In the genomic region with DNA sequence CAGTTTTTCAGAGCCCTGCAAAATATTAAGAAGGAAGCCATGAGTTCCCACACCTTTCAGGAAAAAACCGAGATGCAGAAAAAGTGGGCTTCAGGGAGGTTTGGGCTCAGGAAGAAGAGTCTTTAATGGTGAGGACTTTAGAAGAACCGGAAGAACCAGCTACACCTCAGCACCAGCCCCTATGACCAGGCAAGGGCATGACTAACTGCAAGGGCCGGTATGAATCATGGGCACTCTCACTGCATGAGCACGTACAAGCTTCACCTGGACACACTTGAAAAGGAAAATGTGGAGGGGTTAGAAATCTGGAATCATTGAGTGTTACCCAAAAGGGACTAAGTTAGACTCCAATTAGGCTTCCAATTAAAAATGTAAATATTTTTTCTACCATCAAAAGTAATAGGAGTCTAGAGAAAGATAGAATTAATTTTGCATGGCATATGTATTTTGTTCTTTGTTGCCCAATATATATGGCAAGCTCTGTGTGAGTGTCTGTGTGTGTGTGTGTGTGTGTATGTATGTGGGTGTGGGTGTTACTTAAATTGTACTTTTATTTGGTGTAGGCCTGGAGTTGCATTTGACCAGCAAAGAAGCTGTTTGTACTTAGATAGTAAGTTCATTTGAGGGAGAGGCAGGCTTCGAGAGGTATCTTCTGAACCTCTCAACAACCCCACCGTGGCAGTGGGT, we compare ENCODE assay signal across 22 cellular contexts.
DNase-seq lines count a peak whose midpoint lies in the region; FAIRE-seq and TF ChIP-seq lines count a peak whose summit lies in the region.
"Had no signal": no experiment of that assay in that cellular context is flagged by ENCODE, and none has a peak within 500 bp of the region (broad histone marks: within the 10 kb centered on the region; RNA-seq: fewer than 3 reads in every experiment).

No MANE protein-coding gene starts in this region.

- H3K27me3 Mint-ChIP-seq in astrocyte (ENCODE audit: low read depth, unreplicated experiment): no peaks in the 10 kb centered on the region
- H3K27me3 Mint-ChIP-seq: activated naive CD8-positive, alpha-beta T cell treated with anti-CD3 and anti-CD28 coated beads for 36 hours; stimulated activated naive CD8-positive, alpha-beta T cell treated with anti-CD3 and anti-CD28 coated beads, Interleukin-15, Interleukin-2, amounts not matched to agents 100 ng/mL and 50 ng/mL, for 24 hours had no signal

- H4K20me1 ChIP-seq in astrocyte (ENCODE audit: insufficient read depth, low read length): no peaks in the 10 kb centered on the region

- H3K27ac ChIP-seq in astrocyte (ENCODE audit: low read depth, low read length): no peak overlapping the region
- H3K27ac ChIP-seq in stomach: no peak overlapping the region
- H3K27ac ChIP-seq: sigmoid colon, SJCRH30, upper lobe of right lung had no signal

- H3K4me3 ChIP-seq in astrocyte (ENCODE audit: insufficient read depth, low read depth, low read length) (no peak overlapping the region), stomach (no peak overlapping the region), foreskin fibroblast (ENCODE audit: low read depth in 1 of 2, low read length in 2 of 2) (no peak overlapping the region)
- H3K4me3 ChIP-seq: lung, sigmoid colon, SJCRH30, upper lobe of right lung had no signal

- peaks cover 5% of the 10 kb centered on the region for H3K9me3 Mint-ChIP-seq in astrocyte (ENCODE audit: unreplicated experiment)
- H3K9me3 Mint-ChIP-seq: activated naive CD8-positive, alpha-beta T cell treated with anti-CD3 and anti-CD28 coated beads for 36 hours; activated T-cell treated with anti-CD3 and anti-CD28 coated beads, Interleukin-2, amount 50 U/mL, for 72 hours; stimulated activated naive CD8-positive, alpha-beta T cell treated with anti-CD3 and anti-CD28 coated beads, Interleukin-15, Interleukin-2, amounts not matched to agents 100 ng/mL and 50 ng/mL, for 24 hours; T-helper 2 cell treated with Interferon-gamma antibody and Interleukin-4, amounts not matched to agents 5 μg/mL and 100 μg/mL, for 36 hours had no signal

- no peaks in the 10 kb centered on the region for H3K4me1 Mint-ChIP-seq in astrocyte (ENCODE audit: low read depth, unreplicated experiment)
- H3K4me1 Mint-ChIP-seq: activated naive CD8-positive, alpha-beta T cell treated with anti-CD3 and anti-CD28 coated beads for 36 hours; CD8-positive, alpha-beta memory T cell had no signal

- WGBS in stomach, 5 donors: 69 to 76% (median 74%) methylated on average over 6 of the region's 6 CpGs

- TF ChIP-seq CTCF in astrocyte (IDR thresholded peaks at IDR 0.05; ENCODE audit: insufficient read depth, low read depth, low read length) (no peak), stomach (IDR thresholded peaks at IDR 0.05) (no peak), foreskin fibroblast (IDR thresholded peaks at IDR 0.05; ENCODE audit: low read depth, low read length) (no peak)

- DNase-seq in Daoy (ENCODE audit: low read depth) (peak; percentile 67), LHCN-M2 (ENCODE audit: low read depth) (peak; percentile 7), astrocyte (ENCODE audit: low read depth) (peak; percentile 66), kidney tubule cell (ENCODE audit: low spot score) (peak; percentile 83), stomach (no peak), cortex of kidney (lab: John Stamatoyannopoulos, UW) (no peak), NCI-H774 (lab: John Stamatoyannopoulos, UW) (no peak), foreskin fibroblast (no peak)
- DNase-seq: activated CD4-positive, CD25-positive, alpha-beta regulatory T cell; activated naive CD8-positive, alpha-beta T cell treated with anti-CD3 and anti-CD28 coated beads for 36 hours; activated T-cell treated with anti-CD3 and anti-CD28 coated beads, Interleukin-2, amount 50 U/mL, for 72 hours; CD8-positive, alpha-beta memory T cell; dermis blood vessel endothelial cell; glutamatergic neuron; NCI-H1930; NCI-H446; sigmoid colon; SJCRH30; upper lobe of right lung had no signal

- H3K9me3 ChIP-seq in astrocyte (ENCODE audit: insufficient read depth, low read depth, low read length): no peaks in the 10 kb centered on the region
- peaks cover 0 to 6% (median 3%) of the 10 kb centered on the region in 4 donors for H3K9me3 ChIP-seq in stomach
- H3K9me3 ChIP-seq: sigmoid colon, SJCRH30, upper lobe of right lung had no signal

- no peak overlapping the region for H2AFZ ChIP-seq in astrocyte (ENCODE audit: low read depth, low read length)

- TF ChIP-seq POLR2A in stomach (IDR thresholded peaks at IDR 0.05): no peak

- H3K27me3 ChIP-seq in astrocyte (ENCODE audit: insufficient read depth, low read length) (no peaks in the 10 kb centered on the region), stomach (no peaks in the 10 kb centered on the region)
- H3K27me3 ChIP-seq: sigmoid colon, SJCRH30, upper lobe of right lung had no signal

- H3K4me1 ChIP-seq in astrocyte (ENCODE audit: insufficient read depth, low read length) (no peaks in the 10 kb centered on the region), stomach (peaks cover 0 to 9% (median 4%) of the 10 kb centered on the region in 4 donors)
- H3K4me1 ChIP-seq: upper lobe of right lung had no signal

- H3K36me3 ChIP-seq in astrocyte (ENCODE audit: insufficient read depth, low read length): no peaks in the 10 kb centered on the region
- no peaks in the 10 kb centered on the region for H3K36me3 ChIP-seq in stomach
- H3K36me3 ChIP-seq: sigmoid colon, SJCRH30, upper lobe of right lung had no signal

- H3K4me2 ChIP-seq in astrocyte (ENCODE audit: low read length): no peak overlapping the region

- H3K27ac Mint-ChIP-seq in astrocyte (ENCODE audit: unreplicated experiment): no peak overlapping the region
- H3K27ac Mint-ChIP-seq: activated naive CD8-positive, alpha-beta T cell treated with anti-CD3 and anti-CD28 coated beads for 36 hours; activated T-cell treated with anti-CD3 and anti-CD28 coated beads, Interleukin-2, amount 50 U/mL, for 72 hours; CD8-positive, alpha-beta memory T cell; stimulated activated naive CD8-positive, alpha-beta T cell treated with anti-CD3 and anti-CD28 coated beads, Interleukin-15, Interleukin-2, amounts not matched to agents 100 ng/mL and 50 ng/mL, for 24 hours; T-helper 2 cell treated with Interferon-gamma antibody and Interleukin-4, amounts not matched to agents 5 μg/mL and 100 μg/mL, for 36 hours had no signal

- H3K79me2 ChIP-seq in astrocyte (ENCODE audit: insufficient read depth, low read length): no peaks in the 10 kb centered on the region

- no peak overlapping the region for H3K9ac ChIP-seq in astrocyte (ENCODE audit: low read length)

- H3K36me3 Mint-ChIP-seq in astrocyte (ENCODE audit: low read depth, unreplicated experiment): no peaks in the 10 kb centered on the region
- H3K36me3 Mint-ChIP-seq: activated naive CD8-positive, alpha-beta T cell treated with anti-CD3 and anti-CD28 coated beads for 36 hours; CD8-positive, alpha-beta memory T cell had no signal

- no peak overlapping the region for H3K4me3 Mint-ChIP-seq in astrocyte (ENCODE audit: unreplicated experiment)
- H3K4me3 Mint-ChIP-seq: activated naive CD8-positive, alpha-beta T cell treated with anti-CD3 and anti-CD28 coated beads for 36 hours; activated T-cell treated with anti-CD3 and anti-CD28 coated beads, Interleukin-2, amount 50 U/mL, for 72 hours; CD8-positive, alpha-beta memory T cell; stimulated activated naive CD8-positive, alpha-beta T cell treated with anti-CD3 and anti-CD28 coated beads, Interleukin-15, Interleukin-2, amounts not matched to agents 100 ng/mL and 50 ng/mL, for 24 hours; T-helper 2 cell treated with Interferon-gamma antibody and Interleukin-4, amounts not matched to agents 5 μg/mL and 100 μg/mL, for 36 hours had no signal

- FAIRE-seq in astrocyte (lab: Jason Lieb, UNC): peak; percentile 60

- intact Hi-C loops in stomach (cut with DNase I; ENCODE audit: low total_unique reads): no loop called here

- TF ChIP-seq EP300 in stomach (IDR thresholded peaks at IDR 0.05): no peak

Comparison
In these comparisons a context has a peak if more than half of its experiments do, and no peak if none do; other contexts are left out.
1. DNase-seq: peak in Daoy (single experiment), LHCN-M2 (single experiment), astrocyte (single experiment) and kidney tubule cell (single experiment); none in stomach (single experiment), cortex of kidney (single experiment), NCI-H774 (single experiment) and foreskin fibroblast (0 of 2).